9 cellular contexts compared by ENCODE assay signal in genomic region chr13:110371550-110372465, GRCh38.
DNase-seq lines count a peak whose midpoint lies in the region; ATAC-seq and TF ChIP-seq lines count a peak whose summit lies in the region.
"Had no signal": no experiment of that assay in that cellular context is flagged by ENCODE, and none has a peak within 500 bp of the region (broad histone marks: within the 10 kb centered on the region; RNA-seq: fewer than 3 reads in every experiment).

No MANE protein-coding gene starts in this region.

- peaks cover 3% of the 10 kb centered on the region for H3K9me3 Mint-ChIP-seq in type B pancreatic cell

- TF ChIP-seq CTCF in right atrium auricular region (IDR thresholded peaks at IDR 0.05): no peak
- TF ChIP-seq CTCF in type B pancreatic cell (conservative IDR thresholded peaks at IDR 0.05): no peak

- no peaks in the 10 kb centered on the region for H3K9me3 ChIP-seq in right atrium auricular region
- H3K9me3 ChIP-seq: upper lobe of left lung had no signal

- no peaks in the 10 kb centered on the region for H3K36me3 ChIP-seq in right atrium auricular region

- no peaks in the 10 kb centered on the region for H3K27me3 ChIP-seq in right atrium auricular region
- H3K27me3 ChIP-seq: upper lobe of left lung had no signal

- CTCF ChIA-PET in HEK293T (lab: Yijun Ruan, JAX): no interaction called here

- peaks cover 0 to 66% of the 10 kb centered on the region in 2 donors for H3K4me1 ChIP-seq in right atrium auricular region

- H3K27ac ChIP-seq in right atrium auricular region: peak overlapping the region; percentile 57 to 66

- ATAC-seq in HG03565 (IDR thresholded peaks at IDR 0.05; ENCODE audit: unreplicated experiment) (peak; percentile 50), HG03280 (IDR thresholded peaks at IDR 0.05; ENCODE audit: unreplicated experiment) (no peak)

- H3K27me3 Mint-ChIP-seq in type B pancreatic cell: no peaks in the 10 kb centered on the region

- POLR2A ChIA-PET in HEK293T (lab: Yijun Ruan, JAX): no interaction called here

- peaks cover 48% of the 10 kb centered on the region for H3K4me1 Mint-ChIP-seq in type B pancreatic cell (ENCODE audit: unreplicated experiment)

- H3K27ac Mint-ChIP-seq in type B pancreatic cell: peak overlapping the region; percentile 59

- no peak overlapping the region for H3K4me3 ChIP-seq in right atrium auricular region
- H3K4me3 ChIP-seq: upper lobe of left lung had no signal

- DNase-seq in DMS53 (lab: John Stamatoyannopoulos, UW): peak; percentile 47
- DNase-seq in DMS53 treated with DMSO at 0.1 percent for 48 hours (lab: John Stamatoyannopoulos, UW; ENCODE audit: unreplicated experiment): no peak
- no peak for DNase-seq in right atrium auricular region (ENCODE audit: low spot score)
- DNase-seq in type B pancreatic cell (ENCODE audit: extremely low spot score, unreplicated experiment): no peak
- DNase-seq in NCI-H187 (lab: John Stamatoyannopoulos, UW): no peak
- no peak for DNase-seq in HEK293T (ENCODE audit: extremely low spot score)

- H3K4me3 Mint-ChIP-seq in type B pancreatic cell: no peak overlapping the region

- H3K36me3 Mint-ChIP-seq in type B pancreatic cell: peaks cover 11% of the 10 kb centered on the region

TF ChIP-seq in HEK293T, 16 proteins besides CTCF, POLR2A, EP300 and RAD21:
- TF ChIP-seq FOXA1 (IDR thresholded peaks at IDR 0.05) (no peak), LEF1 (IDR thresholded peaks at IDR 0.05; ENCODE audit: borderline replicate concordance) (no peak), CTBP1 (IDR thresholded peaks at IDR 0.05; ENCODE audit: borderline replicate concordance) (no peak), FOXK2 (IDR thresholded peaks at IDR 0.05) (no peak)
